ENCODE assay signal across 15 cellular contexts in the genomic region with DNA sequence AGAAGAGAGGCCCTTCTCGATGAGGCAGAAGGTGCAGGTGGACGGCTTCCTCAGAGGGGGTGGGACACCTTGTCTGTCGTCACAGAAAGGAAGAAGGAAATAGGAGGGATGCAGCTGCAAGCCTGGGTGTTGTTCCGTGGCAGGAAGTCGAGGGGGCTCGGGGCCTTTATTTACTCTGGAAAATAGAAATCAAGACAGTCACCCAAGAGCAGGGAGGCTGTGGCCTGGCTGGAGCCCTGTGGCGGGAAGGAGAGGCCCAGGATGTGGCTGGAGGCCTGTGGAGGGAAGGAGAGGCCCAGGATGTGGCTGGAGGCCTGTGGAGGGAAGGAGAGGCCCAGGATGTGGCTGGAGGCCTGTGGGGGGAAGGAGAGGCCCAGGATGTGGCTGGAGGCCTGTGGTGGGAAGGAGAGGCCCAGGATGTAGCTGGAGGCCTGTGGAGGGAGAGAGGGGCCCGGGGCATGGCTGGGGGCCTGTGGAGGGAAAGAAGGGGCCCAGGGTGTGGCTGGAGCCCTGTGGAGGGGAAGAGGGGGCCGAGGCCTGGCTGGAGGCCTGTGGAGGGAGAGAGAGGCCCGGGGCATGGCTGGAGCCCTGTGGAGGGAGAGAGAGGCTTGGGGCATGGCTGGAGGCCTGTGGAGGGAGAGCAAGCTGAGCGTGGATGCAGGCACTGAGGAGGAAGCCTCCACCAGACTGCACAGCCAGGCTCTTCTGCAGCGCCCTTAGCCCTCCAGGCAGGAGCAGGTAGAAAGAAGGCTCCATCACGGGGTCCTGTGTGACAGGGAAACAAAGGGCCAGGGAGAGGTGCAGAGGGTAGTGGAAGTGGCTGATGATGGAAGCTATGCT.
DNase-seq lines count a peak whose midpoint lies in the region; ATAC-seq and TF ChIP-seq lines count a peak whose summit lies in the region.
"Had no signal": no experiment of that assay in that cellular context is flagged by ENCODE, and none has a peak within 500 bp of the region (broad histone marks: within the 10 kb centered on the region; RNA-seq: fewer than 3 reads in every experiment).

No MANE protein-coding gene starts in this region.

- peak overlapping the region; percentile 89 for H3K27ac Mint-ChIP-seq in activated T-cell treated with anti-CD3 and anti-CD28 coated beads, Interleukin-2, amount 50 U/mL, for 72 hours
- H3K27ac Mint-ChIP-seq in glutamatergic neuron (ENCODE audit: unreplicated experiment) = no peak overlapping the region
- H3K27ac Mint-ChIP-seq: H9 had no signal

- H3K79me1 ChIP-seq in neuronal stem cell (ENCODE audit: low read depth, low read length) = no peaks in the 10 kb centered on the region

- H3K27ac ChIP-seq in DND-41 (ENCODE audit: low read length) = peak overlapping the region; percentile 97
- H3K27ac ChIP-seq in Karpas-422 (ENCODE audit: low read length) = no peak overlapping the region
- no peak overlapping the region for H3K27ac ChIP-seq in neuronal stem cell (replicated peaks; ENCODE audit: low read length)
- H3K27ac ChIP-seq in gastroesophageal sphincter = no peak overlapping the region
- H3K27ac ChIP-seq: hepatocyte, lower lobe of right lung, pancreas, stomach had no signal

- H3K4me1 Mint-ChIP-seq in activated T-cell treated with anti-CD3 and anti-CD28 coated beads, Interleukin-2, amount 50 U/mL, for 72 hours (ENCODE audit: low read depth) = peaks cover 34% of the 10 kb centered on the region
- H3K4me1 Mint-ChIP-seq in glutamatergic neuron (ENCODE audit: low read depth, unreplicated experiment) = no peaks in the 10 kb centered on the region

- H2BK12ac ChIP-seq in neuronal stem cell (ENCODE audit: low read length) = no peak overlapping the region

- H3K9ac ChIP-seq in DND-41 (ENCODE audit: low read depth, low read length) (peak overlapping the region; percentile 56), Karpas-422 (ENCODE audit: low read length) (peak overlapping the region; percentile 19; the same call in 1 of the 2 replicates), neuronal stem cell (ENCODE audit: low read depth, low read length, poor library complexity) (no peak overlapping the region)

- H3K9me2 ChIP-seq in Karpas-422 (replicated peaks; ENCODE audit: insufficient read depth, low read length) = no peaks in the 10 kb centered on the region

- no peak overlapping the region for H4K8ac ChIP-seq in neuronal stem cell (ENCODE audit: low read depth, low read length)

- H3K18ac ChIP-seq in neuronal stem cell (ENCODE audit: low read length) = peak overlapping the region; percentile 74

- H2AFZ ChIP-seq in DND-41 (ENCODE audit: low read depth, low read length) = peak overlapping the region; percentile 37
- peak overlapping the region; percentile 44; the same call in 1 of the 2 replicates for H2AFZ ChIP-seq in Karpas-422 (ENCODE audit: low read length)
- H2AFZ ChIP-seq in neuronal stem cell (ENCODE audit: low read length) = peak overlapping the region; percentile 64
- H2AFZ ChIP-seq: hepatocyte had no signal

- no peaks in the 10 kb centered on the region for H3K27me3 Mint-ChIP-seq in activated T-cell treated with anti-CD3 and anti-CD28 coated beads, Interleukin-2, amount 50 U/mL, for 72 hours (ENCODE audit: low read depth)
- H3K27me3 Mint-ChIP-seq in glutamatergic neuron (ENCODE audit: unreplicated experiment) = peaks cover 3% of the 10 kb centered on the region

- H3K4ac ChIP-seq in neuronal stem cell (ENCODE audit: low read length) = no peak overlapping the region

- WGBS in neuronal stem cell (ENCODE audit: extremely low coverage in 2 of 2, insufficient read length in 2 of 2, insufficient replicate concordance in 1 of 2), 2 donors = no CpG with 5 or more reads among the region's 13 CpGs
- 64 to 77% methylated on average over 9 to 10 of the region's 13 CpGs for WGBS in gastroesophageal sphincter (ENCODE audit: low coverage in 1 of 2), 2 donors

- peaks cover 16 to 19% of the 10 kb centered on the region in 2 donors for H3K9me3 Mint-ChIP-seq in activated T-cell treated with anti-CD3 and anti-CD28 coated beads, Interleukin-2, amount 50 U/mL, for 72 hours
- peaks cover 15% of the 10 kb centered on the region for H3K9me3 Mint-ChIP-seq in glutamatergic neuron (ENCODE audit: unreplicated experiment)

- H3K9me3 ChIP-seq in DND-41 (ENCODE audit: insufficient read depth, low read length, severe bottlenecking) = peaks cover 21% of the 10 kb centered on the region
- H3K9me3 ChIP-seq in Karpas-422 (ENCODE audit: low read length) = peaks cover 5% of the 10 kb centered on the region; the same call in 1 of the 2 replicates
- H3K9me3 ChIP-seq in neuronal stem cell (replicated peaks in 1 of 2; ENCODE audit: control insufficient read depth in 2 of 2, insufficient read depth in 1 of 2, low read depth in 1 of 2, low read length in 2 of 2) = peaks cover 0 to 3% of the 10 kb centered on the region in 2 donors
- peaks cover 0 to 12% (median 0%) of the 10 kb centered on the region in 3 donors for H3K9me3 ChIP-seq in gastroesophageal sphincter
- H3K9me3 ChIP-seq: pancreas had no signal

- no peaks in the 10 kb centered on the region for H3K36me3 ChIP-seq in DND-41 (ENCODE audit: insufficient read depth, low read length)
- no peaks in the 10 kb centered on the region for H3K36me3 ChIP-seq in Karpas-422 (ENCODE audit: insufficient read depth, low read length)
- no peaks in the 10 kb centered on the region for H3K36me3 ChIP-seq in neuronal stem cell (replicated peaks in 1 of 2; ENCODE audit: control insufficient read depth in 2 of 2, insufficient read depth in 2 of 2, low read length in 2 of 2)
- no peaks in the 10 kb centered on the region for H3K36me3 ChIP-seq in gastroesophageal sphincter
- H3K36me3 ChIP-seq: lower lobe of right lung, pancreas, stomach had no signal

- TF ChIP-seq POLR2A in gastroesophageal sphincter (IDR thresholded peaks at IDR 0.05) = no peak

- H2BK15ac ChIP-seq in neuronal stem cell (ENCODE audit: low read length) = no peak overlapping the region

- no peak overlapping the region; a peak in 1 of 4 replicates for H3K4me3 ChIP-seq in DND-41 (ENCODE audit: low read depth in 1 of 2, low read length in 2 of 2)
- H3K4me3 ChIP-seq in Karpas-422 (ENCODE audit: low read length) = no peak overlapping the region
- H3K4me3 ChIP-seq in neuronal stem cell (ENCODE audit: low read length in 2 of 2) = no peak overlapping the region
- no peak overlapping the region for H3K4me3 ChIP-seq in gastroesophageal sphincter
- no peak overlapping the region for H3K4me3 ChIP-seq in foreskin fibroblast (ENCODE audit: low read depth in 1 of 2, low read length in 2 of 2)
- H3K4me3 ChIP-seq: hepatocyte, lower lobe of right lung, pancreas, stomach had no signal

- H3K4me1 ChIP-seq in DND-41 (ENCODE audit: insufficient read depth, low read length) = peaks cover 60% of the 10 kb centered on the region
- H3K4me1 ChIP-seq in Karpas-422 (ENCODE audit: low read length) = peaks cover 12% of the 10 kb centered on the region
- H3K4me1 ChIP-seq in neuronal stem cell (ENCODE audit: control insufficient read depth in 2 of 2, insufficient read depth in 1 of 2, low read depth in 1 of 2, low read length in 2 of 2) = peaks cover 0 to 2% of the 10 kb centered on the region in 2 donors
- no peaks in the 10 kb centered on the region for H3K4me1 ChIP-seq in gastroesophageal sphincter
- H3K4me1 ChIP-seq: lower lobe of right lung, pancreas, stomach had no signal

- H2AK5ac ChIP-seq in neuronal stem cell (ENCODE audit: low read depth, low read length) = peak overlapping the region; percentile 18

- peak overlapping the region; percentile 57 to 66 for H3K4me3 Mint-ChIP-seq in activated T-cell treated with anti-CD3 and anti-CD28 coated beads, Interleukin-2, amount 50 U/mL, for 72 hours
- no peak overlapping the region for H3K4me3 Mint-ChIP-seq in glutamatergic neuron (ENCODE audit: unreplicated experiment)
- H3K4me3 Mint-ChIP-seq: H9 had no signal

- H3K79me2 ChIP-seq in DND-41 (ENCODE audit: insufficient read depth, low read length) = no peaks in the 10 kb centered on the region
- no peaks in the 10 kb centered on the region for H3K79me2 ChIP-seq in Karpas-422 (ENCODE audit: low read length)
- H3K79me2 ChIP-seq: hepatocyte had no signal

- H3K27me3 ChIP-seq in DND-41 (ENCODE audit: insufficient read depth, low read length, poor library complexity) (no peaks in the 10 kb centered on the region), Karpas-422 (ENCODE audit: low read length) (no peaks in the 10 kb centered on the region), neuronal stem cell (ENCODE audit: control insufficient read depth in 3 of 3, insufficient read depth in 3 of 3, low read depth in 1 of 3, low read length in 3 of 3) (no peaks in the 10 kb centered on the region), gastroesophageal sphincter (no peaks in the 10 kb centered on the region)
- H3K27me3 ChIP-seq: hepatocyte, pancreas, stomach had no signal

- no peak overlapping the region for H4K91ac ChIP-seq in neuronal stem cell (ENCODE audit: low read depth, low read length, poor library complexity)

- TF ChIP-seq CTCF in DND-41 (IDR thresholded peaks at IDR 0.05; ENCODE audit: borderline replicate concordance, extremely low read depth, low read length, poor library complexity, severe bottlenecking) (no peak), gastroesophageal sphincter (IDR thresholded peaks at IDR 0.05) (no peak), glutamatergic neuron (IDR thresholded peaks at IDR 0.05; ENCODE audit: partially characterized antibody, unreplicated experiment) (no peak), foreskin fibroblast (IDR thresholded peaks at IDR 0.05; ENCODE audit: low read depth, low read length) (no peak)

- H3K4me2 ChIP-seq in DND-41 (ENCODE audit: insufficient read depth, low read length) = peak overlapping the region; percentile 29
- no peak overlapping the region for H3K4me2 ChIP-seq in Karpas-422 (ENCODE audit: low read depth, low read length, poor library complexity, severe bottlenecking)
- no peak overlapping the region for H3K4me2 ChIP-seq in neuronal stem cell (ENCODE audit: insufficient read depth, low read length, poor library complexity, severe bottlenecking)
- H3K4me2 ChIP-seq: hepatocyte had no signal

- no peak overlapping the region for H3K23ac ChIP-seq in neuronal stem cell (ENCODE audit: low read depth, low read length, poor library complexity)

- no peaks in the 10 kb centered on the region for H4K20me1 ChIP-seq in DND-41 (ENCODE audit: insufficient read depth, low read length)
- H4K20me1 ChIP-seq in Karpas-422 (ENCODE audit: insufficient read depth, low read depth, low read length) = no peaks in the 10 kb centered on the region

- no peak overlapping the region for H2BK120ac ChIP-seq in neuronal stem cell (ENCODE audit: low read depth, low read length)

- DNase-seq in DND-41 (peak; percentile 95), Karpas-422 (no peak), neuronal stem cell (ENCODE audit: low spot score) (no peak), hippocampal formation (lab: John Stamatoyannopoulos, UW) (no peak), glutamatergic neuron (no peak), foreskin fibroblast (no peak)
- DNase-seq in activated T-cell treated with anti-CD3 and anti-CD28 coated beads, Interleukin-2, amount 50 U/mL, for 72 hours = peak; percentile 68 to 70
- DNase-seq: H9, IMR-90, lower lobe of right lung, pancreas, stomach, T1000 had no signal

- ATAC-seq in DND-41 (ENCODE audit: insufficient read depth, low read depth) (peak; percentile 80), gastroesophageal sphincter (no peak)
- peak; percentile 71 to 74 for ATAC-seq in activated T-cell treated with anti-CD3 and anti-CD28 coated beads, Interleukin-2, amount 50 U/mL, for 72 hours (replicated peaks in 1 of 2)
- ATAC-seq: pancreas had no signal

- H2BK5ac ChIP-seq in neuronal stem cell (ENCODE audit: low read length) = no peak overlapping the region

- peaks cover 26 to 29% of the 10 kb centered on the region in 2 donors for H3K36me3 Mint-ChIP-seq in activated T-cell treated with anti-CD3 and anti-CD28 coated beads, Interleukin-2, amount 50 U/mL, for 72 hours (ENCODE audit: insufficient read depth in 2 of 2)
- peaks cover 9% of the 10 kb centered on the region for H3K36me3 Mint-ChIP-seq in glutamatergic neuron (ENCODE audit: unreplicated experiment)

- TF ChIP-seq EP300 in gastroesophageal sphincter (IDR thresholded peaks at IDR 0.05) = no peak

- no peak overlapping the region for H3K14ac ChIP-seq in neuronal stem cell (ENCODE audit: low read length)

Comparison
In these comparisons a context has a peak if more than half of its experiments do, and no peak if none do; other contexts are left out.
1. DNase-seq: peak in DND-41 (single experiment) and activated T-cell treated with anti-CD3 and anti-CD28 coated beads, Interleukin-2, amount 50 U/mL, for 72 hours (2 of 2); none in Karpas-422 (single experiment), neuronal stem cell (single experiment), hippocampal formation (0 of 2), glutamatergic neuron (single experiment) and foreskin fibroblast (0 of 2).
2. Peak in every context shown above with its lines, with median percentiles within 50 percentile points of each other: H2AFZ ChIP-seq.